14 cellular contexts compared by ENCODE assay signal in the genomic region with DNA sequence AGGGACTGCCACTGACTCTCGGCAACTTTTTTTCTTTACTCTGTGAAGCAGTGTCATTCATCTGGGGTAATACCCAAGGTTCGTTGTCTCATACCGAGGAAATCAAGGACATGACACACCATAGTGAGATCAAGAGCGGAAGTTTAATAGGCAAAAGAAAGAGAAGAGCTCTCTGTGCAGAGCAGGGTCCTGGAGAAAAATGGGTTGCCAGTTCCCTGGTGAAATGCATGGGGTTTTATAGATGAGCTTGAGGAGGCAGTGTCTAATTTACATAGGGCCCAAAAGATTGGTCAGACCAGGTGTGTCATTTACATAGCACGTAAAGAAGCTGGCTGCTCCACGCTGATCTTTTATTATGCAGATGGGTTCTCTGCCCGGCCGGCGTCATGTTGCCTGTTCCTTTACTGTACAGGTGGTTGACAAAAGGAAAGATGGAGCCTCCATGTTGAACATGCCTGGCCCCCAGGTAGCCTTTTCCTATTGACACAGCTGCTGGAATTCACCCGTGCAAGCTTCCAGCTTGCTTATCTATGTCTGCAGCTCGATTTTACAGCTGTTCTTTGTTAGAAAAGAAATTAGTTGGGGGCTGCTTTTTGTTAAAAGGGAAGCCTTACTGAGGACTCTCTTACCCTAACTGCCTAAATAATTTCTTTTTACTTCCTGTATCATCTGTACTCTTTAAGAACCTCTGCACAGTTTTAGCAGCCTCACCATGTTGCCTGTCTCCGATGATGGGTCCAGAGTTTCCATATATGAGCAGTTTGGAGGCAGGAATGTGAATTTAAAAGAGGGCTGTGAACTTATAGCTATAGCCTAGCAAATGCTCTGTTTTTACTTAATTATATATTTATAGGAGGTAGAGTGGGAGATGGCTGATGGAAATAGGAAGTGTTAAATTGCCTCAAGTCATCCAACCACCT.
DNase-seq lines count a peak whose midpoint lies in the region; ATAC-seq, FAIRE-seq and TF ChIP-seq lines count a peak whose summit lies in the region.
"Had no signal": no experiment of that assay in that cellular context is flagged by ENCODE, and none has a peak within 500 bp of the region (broad histone marks: within the 10 kb centered on the region; RNA-seq: fewer than 3 reads in every experiment).

No MANE protein-coding gene starts in this region.

- no peaks in the 10 kb centered on the region for H3K4me1 ChIP-seq in colonic mucosa
- H3K4me1 ChIP-seq: thyroid gland had no signal

- H3K4me1 Mint-ChIP-seq in T-helper 2 cell treated with Interferon-gamma antibody and Interleukin-4, amounts not matched to agents 5 μg/mL and 100 μg/mL, for 36 hours (ENCODE audit: low read depth) = peaks cover 2% of the 10 kb centered on the region
- H3K4me1 Mint-ChIP-seq: brain had no signal

- no peak overlapping the region for H3K4me3 ChIP-seq in colonic mucosa
- H3K4me3 ChIP-seq: thyroid gland had no signal

- H3K27ac Mint-ChIP-seq in T-helper 2 cell treated with Interferon-gamma antibody and Interleukin-4, amounts not matched to agents 5 μg/mL and 100 μg/mL, for 36 hours = no peak overlapping the region
- H3K27ac Mint-ChIP-seq: brain had no signal

- no peak for ATAC-seq in HG02623 (IDR thresholded peaks at IDR 0.05; ENCODE audit: unreplicated experiment)

- peaks cover 6% of the 10 kb centered on the region for H3K9me3 Mint-ChIP-seq in T-helper 2 cell treated with Interferon-gamma antibody and Interleukin-4, amounts not matched to agents 5 μg/mL and 100 μg/mL, for 36 hours

- no peaks in the 10 kb centered on the region for H3K9me3 ChIP-seq in colonic mucosa
- H3K9me3 ChIP-seq: thyroid gland had no signal

- H3K36me3 Mint-ChIP-seq in T-helper 2 cell treated with Interferon-gamma antibody and Interleukin-4, amounts not matched to agents 5 μg/mL and 100 μg/mL, for 36 hours (ENCODE audit: low read depth) = no peaks in the 10 kb centered on the region
- H3K36me3 Mint-ChIP-seq: brain had no signal

- H3K4me3 Mint-ChIP-seq in T-helper 2 cell treated with Interferon-gamma antibody and Interleukin-4, amounts not matched to agents 5 μg/mL and 100 μg/mL, for 36 hours = no peak overlapping the region
- H3K4me3 Mint-ChIP-seq: brain had no signal

- TF ChIP-seq CTCF in 22Rv1 (IDR thresholded peaks at IDR 0.05) (no peak), colonic mucosa (IDR thresholded peaks at IDR 0.05) (no peak)

- peaks cover 13% of the 10 kb centered on the region for H3K27me3 Mint-ChIP-seq in T-helper 2 cell treated with Interferon-gamma antibody and Interleukin-4, amounts not matched to agents 5 μg/mL and 100 μg/mL, for 36 hours (ENCODE audit: low read depth)

- no peaks in the 10 kb centered on the region for H3K36me3 ChIP-seq in colonic mucosa
- H3K36me3 ChIP-seq: thyroid gland had no signal

- H3K27me3 ChIP-seq in colonic mucosa = no peaks in the 10 kb centered on the region
- H3K27me3 ChIP-seq: thyroid gland had no signal

- no peak for FAIRE-seq in frontal cortex (lab: Jason Lieb, UNC)
- FAIRE-seq: islet of Langerhans had no signal

- DNase-seq in NCI-H1092 (lab: John Stamatoyannopoulos, UW) (peak; percentile 61), NCI-H2196 treated with DMSO at 0.1 percent for 48 hours (lab: John Stamatoyannopoulos, UW; ENCODE audit: unreplicated experiment) (peak; percentile 22), colonic mucosa (peak; percentile 21), frontal cortex (ENCODE audit: low spot score in 2 of 2) (no peak), COLO829 (ENCODE audit: low spot score) (no peak)
- no peak for DNase-seq in T-helper 2 cell treated with Interferon-gamma antibody and Interleukin-4, amounts not matched to agents 5 μg/mL and 100 μg/mL, for 36 hours (ENCODE audit: low spot score)
- DNase-seq: activated gamma-delta T cell treated with Interleukin-2 at 50 U/mL for 16 hours, NCI-H524, Right ventricle myocardium superior, thyroid gland had no signal

- H3K9ac ChIP-seq in colonic mucosa (ENCODE audit: low read depth in 2 of 2, low read length in 2 of 2) = no peak overlapping the region

- intact Hi-C loops in colonic mucosa (cut with DNase I) = no loop called here

- H3K27ac ChIP-seq in 22Rv1 = peak overlapping the region; percentile 69
- no peak overlapping the region for H3K27ac ChIP-seq in colonic mucosa
- H3K27ac ChIP-seq: thyroid gland had no signal

Comparison
In these comparisons a context has a peak if more than half of its experiments do, and no peak if none do; other contexts are left out.
1. DNase-seq: peak in NCI-H1092 (single experiment), NCI-H2196 treated with DMSO at 0.1 percent for 48 hours (single experiment) and colonic mucosa (single experiment); none in frontal cortex (0 of 2), T-helper 2 cell treated with Interferon-gamma antibody and Interleukin-4, amounts not matched to agents 5 μg/mL and 100 μg/mL, for 36 hours (single experiment) and COLO829 (single experiment).